In the genomic region with DNA sequence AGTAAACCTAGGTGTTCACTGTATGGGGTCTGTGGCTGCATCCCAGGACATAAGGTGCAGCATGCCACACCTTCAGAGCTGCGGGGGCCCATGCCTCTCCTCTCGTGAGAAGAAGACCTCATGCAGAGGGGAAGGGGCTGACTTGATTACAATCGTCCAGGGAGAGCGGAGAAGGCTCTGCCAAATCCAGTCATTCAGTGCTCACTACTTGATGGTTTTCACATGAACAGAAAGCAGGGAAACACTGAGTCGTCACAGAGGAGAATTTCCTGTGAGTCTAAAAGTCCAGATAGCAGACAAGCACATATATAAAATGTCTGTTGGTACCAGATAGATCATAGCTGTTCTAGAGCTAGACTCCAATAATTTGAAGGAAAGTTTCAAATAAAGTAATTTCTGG, we compare ENCODE assay signal across 8 cellular contexts. TPM values are rescaled to one million over a fixed set of nuclear protein-coding genes. Genes with fewer than 3 reads are reported as not detected.
A peak's percentile ranks its signal among the peaks of the same experiment; 100 is the strongest.
DNase-seq lines count a peak whose midpoint lies in the region; TF ChIP-seq lines count a peak whose summit lies in the region.
"Not testable (repeated sequence)": the region's sequence is repeated elsewhere in the genome, so short reads cannot be mapped to it uniquely, and the experiment has no call there.

No MANE protein-coding gene starts in this region.

- not testable (repeated sequence) for H3K27me3 ChIP-seq in GM23248 (replicated peaks; ENCODE audit: insufficient read depth); mesenchymal stem cell (ENCODE audit: control insufficient read depth in 1 of 2, insufficient read depth in 1 of 2, low read length in 2 of 2); skeletal muscle tissue (ENCODE audit: control insufficient read depth in 3 of 3, insufficient read depth in 3 of 3, low read length in 3 of 3)

- H3K79me1 ChIP-seq in mesenchymal stem cell (replicated peaks; ENCODE audit: low read length, poor library complexity, severe bottlenecking), result not testable (repeated sequence)

- H2BK120ac ChIP-seq in mesenchymal stem cell (ENCODE audit: low read depth, low read length), result not testable (repeated sequence)

- H3K4me1 ChIP-seq in GM23248 (ENCODE audit: insufficient read depth) (peaks cover 16% of the 10 kb centered on the region), mesenchymal stem cell (ENCODE audit: control insufficient read depth, insufficient read depth, low read depth, low read length) (peaks cover 22% of the 10 kb centered on the region), skeletal muscle tissue (ENCODE audit: control insufficient read depth in 3 of 3, insufficient read depth in 3 of 3, low read length in 3 of 3) (peaks cover 46 to 81% (median 72%) of the 10 kb centered on the region in 3 donors)

- not testable (repeated sequence) for H3K23ac ChIP-seq in mesenchymal stem cell (ENCODE audit: low read length in 2 of 2)

- H3K4me3 Mint-ChIP-seq in T-helper 2 cell treated with Interferon-gamma antibody and Interleukin-4, amounts not matched to agents 5 μg/mL and 100 μg/mL, for 36 hours; activated naive CD4-positive, alpha-beta T cell treated with anti-CD3 and anti-CD28 coated beads for 36 hours: not testable (repeated sequence)

- H2BK5ac ChIP-seq in mesenchymal stem cell (ENCODE audit: low read depth, low read length, poor library complexity, severe bottlenecking), result not testable (repeated sequence)

- H3K14ac ChIP-seq in mesenchymal stem cell (ENCODE audit: low read length in 2 of 2), result not testable (repeated sequence)

- CTCF ChIA-PET in activated naive CD4-positive, alpha-beta T cell treated with anti-CD3 and anti-CD28 coated beads for 36 hours (lab: Charles Lee), result not testable (repeated sequence)

- not testable (repeated sequence) for H2AK5ac ChIP-seq in mesenchymal stem cell (ENCODE audit: low read length, severe bottlenecking)

- not testable (repeated sequence) for H3K4ac ChIP-seq in mesenchymal stem cell (ENCODE audit: low read depth in 1 of 2, low read length in 2 of 2)

- not testable (repeated sequence) for H4K91ac ChIP-seq in mesenchymal stem cell (ENCODE audit: low read length)

- not testable (repeated sequence) for H4K8ac ChIP-seq in mesenchymal stem cell (ENCODE audit: low read length)

- TF ChIP-seq CTCF in choroid plexus epithelial cell (conservative IDR thresholded peaks at IDR 0.05; ENCODE audit: low read depth, low read length); fibroblast of pulmonary artery (IDR thresholded peaks at IDR 0.05; ENCODE audit: low read length, missing control alignments): not testable (repeated sequence)

- peak overlapping the region; percentile 38; the same call in 1 of the 2 replicates for H3K9ac ChIP-seq in GM23248
- H3K9ac ChIP-seq in mesenchymal stem cell (ENCODE audit: low read length); skeletal muscle tissue (ENCODE audit: low read depth in 1 of 3, low read length in 3 of 3): not testable (repeated sequence)

- not testable (repeated sequence) for H3K4me3 ChIP-seq in GM23248; choroid plexus epithelial cell (ENCODE audit: low read depth, low read length); fibroblast of pulmonary artery (replicated peaks; ENCODE audit: low read depth, low read length); mesenchymal stem cell (ENCODE audit: insufficient read depth in 1 of 2, low read depth in 1 of 2, low read length in 2 of 2); skeletal muscle tissue (ENCODE audit: low read length in 3 of 3)

- H3K9me2 ChIP-seq in GM23248 (ENCODE audit: insufficient read depth), result not testable (repeated sequence)

- H3K36me3 ChIP-seq in GM23248 (ENCODE audit: low read depth); skeletal muscle tissue (ENCODE audit: control insufficient read depth in 3 of 3, insufficient read depth in 3 of 3, low read length in 3 of 3): not testable (repeated sequence)
- H3K36me3 ChIP-seq in mesenchymal stem cell (ENCODE audit: control insufficient read depth in 1 of 2, insufficient read depth in 2 of 2, low read depth in 1 of 2, low read length in 2 of 2), result peaks cover 17 to 29% of the 10 kb centered on the region in 2 experiments

- not testable (repeated sequence) for H3K27me3 Mint-ChIP-seq in T-helper 2 cell treated with Interferon-gamma antibody and Interleukin-4, amounts not matched to agents 5 μg/mL and 100 μg/mL, for 36 hours (ENCODE audit: low read depth); activated naive CD4-positive, alpha-beta T cell treated with anti-CD3 and anti-CD28 coated beads for 36 hours (ENCODE audit: low read depth)

- H2BK12ac ChIP-seq in mesenchymal stem cell (ENCODE audit: low read length in 2 of 2), result not testable (repeated sequence)

- intact Hi-C loops in activated naive CD4-positive, alpha-beta T cell treated with anti-CD3 and anti-CD28 coated beads for 36 hours (cut with micrococcal nuclease), result not testable (repeated sequence)

- H3K79me2 ChIP-seq in GM23248 (ENCODE audit: insufficient read depth), result not testable (repeated sequence)

- not testable (repeated sequence) for H2AFZ ChIP-seq in GM23248; mesenchymal stem cell (ENCODE audit: low read depth, low read length)

- H3K9me3 Mint-ChIP-seq in T-helper 2 cell treated with Interferon-gamma antibody and Interleukin-4, amounts not matched to agents 5 μg/mL and 100 μg/mL, for 36 hours; activated naive CD4-positive, alpha-beta T cell treated with anti-CD3 and anti-CD28 coated beads for 36 hours: not testable (repeated sequence)

- not testable (repeated sequence) for H2BK15ac ChIP-seq in mesenchymal stem cell (ENCODE audit: low read depth, poor library complexity, severe bottlenecking)

- peaks cover 12% of the 10 kb centered on the region for H3K4me1 Mint-ChIP-seq in T-helper 2 cell treated with Interferon-gamma antibody and Interleukin-4, amounts not matched to agents 5 μg/mL and 100 μg/mL, for 36 hours (ENCODE audit: low read depth)
- peaks cover 10% of the 10 kb centered on the region for H3K4me1 Mint-ChIP-seq in activated naive CD4-positive, alpha-beta T cell treated with anti-CD3 and anti-CD28 coated beads for 36 hours (ENCODE audit: low read depth)

- DNase-seq in A172 (ENCODE audit: low spot score) (peak; percentile 84), GM23248 (peak; percentile 72), choroid plexus epithelial cell (ENCODE audit: low read depth) (peak; percentile 79), fibroblast of pulmonary artery (ENCODE audit: low read depth) (peak; percentile 74), mesenchymal stem cell (peak; percentile 84)
- peak; percentile 31 for DNase-seq in T-helper 2 cell treated with Interferon-gamma antibody and Interleukin-4, amounts not matched to agents 5 μg/mL and 100 μg/mL, for 36 hours (ENCODE audit: low spot score)
- peak; percentile 12 for DNase-seq in activated naive CD4-positive, alpha-beta T cell treated with anti-CD3 and anti-CD28 coated beads for 36 hours

- not testable (repeated sequence) for H4K20me1 ChIP-seq in GM23248 (ENCODE audit: insufficient read depth)

- H3K18ac ChIP-seq in mesenchymal stem cell (ENCODE audit: low read depth in 1 of 2, low read length in 2 of 2), result not testable (repeated sequence)

- not testable (repeated sequence) for H3K36me3 Mint-ChIP-seq in T-helper 2 cell treated with Interferon-gamma antibody and Interleukin-4, amounts not matched to agents 5 μg/mL and 100 μg/mL, for 36 hours (ENCODE audit: low read depth); activated naive CD4-positive, alpha-beta T cell treated with anti-CD3 and anti-CD28 coated beads for 36 hours (ENCODE audit: low read depth)

- H3K4me2 ChIP-seq in GM23248 (ENCODE audit: unreplicated experiment); mesenchymal stem cell (ENCODE audit: low read length, poor library complexity, severe bottlenecking): not testable (repeated sequence)

- 35 to 44% methylated on average over 4 to 5 of the region's 5 CpGs for WGBS in GM23248 (ENCODE audit: low coverage in 1 of 2, low lambda C conversion rate in 2 of 2, missing lambda C conversion rate in 2 of 2), 2 experiments
- 50% methylated on average over 4 of the region's 5 CpGs for WGBS in mesenchymal stem cell

- in situ Hi-C loops in GM23248 (cut with MboI), result not testable (repeated sequence)

- peaks cover 17% of the 10 kb centered on the region for H3F3A ChIP-seq in GM23248 (ENCODE audit: insufficient read depth)

- peak overlapping the region; percentile 60 for H3K27ac Mint-ChIP-seq in T-helper 2 cell treated with Interferon-gamma antibody and Interleukin-4, amounts not matched to agents 5 μg/mL and 100 μg/mL, for 36 hours
- not testable (repeated sequence) for H3K27ac Mint-ChIP-seq in activated naive CD4-positive, alpha-beta T cell treated with anti-CD3 and anti-CD28 coated beads for 36 hours

- not testable (repeated sequence) for H3K9me3 ChIP-seq in GM23248 (ENCODE audit: low read depth); mesenchymal stem cell (ENCODE audit: control insufficient read depth, low read length); skeletal muscle tissue (ENCODE audit: control insufficient read depth in 3 of 3, low read length in 3 of 3)

- H3K27ac ChIP-seq in GM23248 (peak overlapping the region; percentile 74), mesenchymal stem cell (ENCODE audit: low read length, poor library complexity, severe bottlenecking) (peak overlapping the region; percentile 32), skeletal muscle tissue (ENCODE audit: low read depth, low read length) (peak overlapping the region; percentile 47)

RNA-seq across cellular contexts. Expression of gene SVIL, which starts 52.0 kb away (rescaled TPM):
- 8.5 and 92.0 TPM in 2 replicates for total RNA-seq in A172 (2014; rRNA removed; shearing (Covaris generic))
- 6.6 and 7.3 TPM in 2 replicates for total RNA-seq in GM23248 (2014; rRNA removed; shearing (Covaris generic))
- polyA plus RNA-seq in GM23248 (2016; fragmentation: Nextera tagmentation; extraction: Ambion mirVana), result 5.9 and 11.0 TPM in 2 replicates
- total RNA-seq in activated naive CD4-positive, alpha-beta T cell treated with anti-CD3 and anti-CD28 coated beads for 36 hours, result 1 to 10 TPM; 7.0 to 8.3 TPM
- polyA plus RNA-seq in mesenchymal stem cell (2013, experiment 1 of 2), result 67.9 TPM
- polyA plus RNA-seq in mesenchymal stem cell (2013, experiment 2 of 2), result 64.2 TPM
- total RNA-seq in skeletal muscle tissue, result 153 TPM

Comparison
In these comparisons a context has a peak if more than half of its experiments do, and no peak if none do; other contexts are left out.
1. DNase-seq: peak in every context shown above with its lines; median percentile 84 in A172; 84 in mesenchymal stem cell; 79 in choroid plexus epithelial cell; 74 in fibroblast of pulmonary artery; 72 in GM23248; 31 in T-helper 2 cell treated with Interferon-gamma antibody and Interleukin-4, amounts not matched to agents 5 μg/mL and 100 μg/mL, for 36 hours; 12 in activated naive CD4-positive, alpha-beta T cell treated with anti-CD3 and anti-CD28 coated beads for 36 hours.